ENCODE assay signal across 8 cellular contexts in genomic region chr15:79898772-79899171, GRCh38. TPM values are rescaled to one million over a fixed set of nuclear protein-coding genes. Genes with fewer than 3 reads are reported as not detected.
DNase-seq lines count a peak whose midpoint lies in the region; ATAC-seq and TF ChIP-seq lines count a peak whose summit lies in the region.
"Not testable (repeated sequence)": the region's sequence is repeated elsewhere in the genome, so short reads cannot be mapped to it uniquely, and the experiment has no call there.

No MANE protein-coding gene starts in this region.

- intact Hi-C loops in spleen (cut with DNase I; ENCODE audit: low total_unique reads), result not testable (repeated sequence)

- not testable (repeated sequence) for H3K36me3 Mint-ChIP-seq in WTC11

- CTCF ChIA-PET in WTC11 (lab: Charles Lee), result not testable (repeated sequence)

- not testable (repeated sequence) for H3K36me3 ChIP-seq in mesenchymal stem cell (ENCODE audit: control insufficient read depth in 1 of 2, insufficient read depth in 2 of 2, low read depth in 1 of 2, low read length in 2 of 2); spleen

- H3K14ac ChIP-seq in mesenchymal stem cell (ENCODE audit: low read length in 2 of 2), result not testable (repeated sequence)

- not testable (repeated sequence) for H3K27ac ChIP-seq in mesenchymal stem cell (ENCODE audit: low read length, poor library complexity, severe bottlenecking)
- H3K27ac ChIP-seq in spleen, result peak overlapping the region in 7 of 8 donors; percentile 94 to 99 (median 99)

- H3K4ac ChIP-seq in mesenchymal stem cell (ENCODE audit: low read depth in 1 of 2, low read length in 2 of 2), result not testable (repeated sequence)

- peak overlapping the region; percentile 78 for H3K9ac ChIP-seq in mesenchymal stem cell (ENCODE audit: low read length)

- not testable (repeated sequence) for H2BK120ac ChIP-seq in mesenchymal stem cell (ENCODE audit: low read depth, low read length)

- POLR2A ChIA-PET in WTC11 (lab: Charles Lee), result not testable (repeated sequence)

- peaks cover 13% of the 10 kb centered on the region for H3K79me1 ChIP-seq in mesenchymal stem cell (replicated peaks; ENCODE audit: low read length, poor library complexity, severe bottlenecking)

- not testable (repeated sequence) for H2BK12ac ChIP-seq in mesenchymal stem cell (ENCODE audit: low read length in 2 of 2)

- not testable (repeated sequence) for H4K8ac ChIP-seq in mesenchymal stem cell (ENCODE audit: low read length)

- not testable (repeated sequence) for TF ChIP-seq CTCF in AG09309 (IDR thresholded peaks at IDR 0.05; ENCODE audit: control insufficient read depth, insufficient read depth, low read depth, low read length, missing control alignments); WTC11 (IDR thresholded peaks at IDR 0.05); astrocyte of the spinal cord (IDR thresholded peaks at IDR 0.05; ENCODE audit: low read depth, low read length); fibroblast of pulmonary artery (IDR thresholded peaks at IDR 0.05; ENCODE audit: low read length, missing control alignments); spleen (IDR thresholded peaks at IDR 0.05 in 8 of 11, conservative IDR thresholded peaks at IDR 0.05 in 3 of 11)

- not testable (repeated sequence) for H3K4me3 ChIP-seq in AG09309 (ENCODE audit: control insufficient read depth, low read depth, low read length); astrocyte of the spinal cord (ENCODE audit: low read depth, low read length); fibroblast of pulmonary artery (replicated peaks; ENCODE audit: low read depth, low read length); mesenchymal stem cell (ENCODE audit: insufficient read depth in 1 of 2, low read depth in 1 of 2, low read length in 2 of 2)
- H3K4me3 ChIP-seq in spleen, result peak overlapping the region in 1 of 8 donors; percentile 91

- H2BK15ac ChIP-seq in mesenchymal stem cell (ENCODE audit: low read depth, poor library complexity, severe bottlenecking), result not testable (repeated sequence)

- not testable (repeated sequence) for H3K4me3 Mint-ChIP-seq in WTC11

- H2BK5ac ChIP-seq in mesenchymal stem cell (ENCODE audit: low read depth, low read length, poor library complexity, severe bottlenecking), result not testable (repeated sequence)

- H2AK5ac ChIP-seq in mesenchymal stem cell (ENCODE audit: low read length, severe bottlenecking), result not testable (repeated sequence)

- H3K27ac Mint-ChIP-seq in WTC11, result not testable (repeated sequence)

- H3K18ac ChIP-seq in mesenchymal stem cell (ENCODE audit: low read depth in 1 of 2, low read length in 2 of 2), result peak overlapping the region in 1 of 2 experiments; percentile 21

- not testable (repeated sequence) for H3K4me1 ChIP-seq in mesenchymal stem cell (ENCODE audit: control insufficient read depth, insufficient read depth, low read depth, low read length)
- H3K4me1 ChIP-seq in spleen, result peaks cover 4 to 70% (median 29%) of the 10 kb centered on the region in 6 donors

- not testable (repeated sequence) for H3K9me3 Mint-ChIP-seq in WTC11

- in situ Hi-C loops in astrocyte of the spinal cord (cut with HindIII; ENCODE audit: low sequenced_read_pairs), result not testable (repeated sequence)

- not testable (repeated sequence) for ATAC-seq in WTC11

- H4K91ac ChIP-seq in mesenchymal stem cell (ENCODE audit: low read length), result not testable (repeated sequence)

- not testable (repeated sequence) for H3K23ac ChIP-seq in mesenchymal stem cell (ENCODE audit: low read length in 2 of 2)

- not testable (repeated sequence) for H3K4me2 ChIP-seq in mesenchymal stem cell (ENCODE audit: low read length, poor library complexity, severe bottlenecking)

- peaks cover 27% of the 10 kb centered on the region for H3K4me1 Mint-ChIP-seq in WTC11

- not testable (repeated sequence) for H3K27me3 Mint-ChIP-seq in WTC11 (ENCODE audit: low read depth)

- not testable (repeated sequence) for H2AFZ ChIP-seq in mesenchymal stem cell (ENCODE audit: low read depth, low read length)

- TF ChIP-seq POLR2A in spleen (IDR thresholded peaks at IDR 0.05), result not testable (repeated sequence)

- not testable (repeated sequence) for H3K9me3 ChIP-seq in mesenchymal stem cell (ENCODE audit: control insufficient read depth, low read length); spleen

- WGBS in mesenchymal stem cell, result 30% methylated on average over 3 of the region's 3 CpGs
- 43 to 77% (median 57%) methylated on average over 3 of the region's 3 CpGs for WGBS in spleen, 5 donors

- DNase-seq in AG09309 (ENCODE audit: low read depth), result peak; percentile 57
- DNase-seq in HCEC 1CT, result peak; percentile 75
- peak; percentile 86 for DNase-seq in NOMO-1 treated with DMSO at 0.1 percent for 48 hours (lab: John Stamatoyannopoulos, UW; ENCODE audit: unreplicated experiment)
- DNase-seq in WTC11 (ENCODE audit: low spot score); spleen: not testable (repeated sequence)
- peak; percentile 15 for DNase-seq in astrocyte of the spinal cord (ENCODE audit: low read depth, low spot score)
- DNase-seq in fibroblast of pulmonary artery (ENCODE audit: low read depth), result peak; percentile 83
- peak; percentile 84 for DNase-seq in mesenchymal stem cell

- not testable (repeated sequence) for H3K27me3 ChIP-seq in mesenchymal stem cell (ENCODE audit: control insufficient read depth in 1 of 2, insufficient read depth in 1 of 2, low read length in 2 of 2); spleen (replicated peaks in 1 of 7)

TF ChIP-seq in WTC11, 78 proteins besides CTCF, POLR2A, EP300 and RAD21:
- TF ChIP-seq GABPB1 (CRISPR knock-in tag; IDR thresholded peaks at IDR 0.05), result peak; percentile 70; the same call in 1 of the 2 replicates
TF ChIP-seq in WTC11: peak in this region for 1; not testable (repeated sequence) for 77.

RNA-seq across cellular contexts. Expression of gene MTHFS, which starts 2.0 kb away (rescaled TPM):
- total RNA-seq in WTC11 (2021), result 24.8 to 31.0 TPM (median 29.7 TPM) in 3 replicates
- 7.6 TPM for polyA plus RNA-seq in mesenchymal stem cell (2013, experiment 1 of 2)
- 7.9 TPM for polyA plus RNA-seq in mesenchymal stem cell (2013, experiment 2 of 2)
- total RNA-seq in spleen, result 10 to 100 TPM; 11.7 to 30.6 (median 26.0) TPM
- polyA plus RNA-seq in spleen, result 10 to 100 TPM; 33.0 to 54.2 (median 46.5) TPM
